ENCODE assay signal across 14 cellular contexts in the genomic region with DNA sequence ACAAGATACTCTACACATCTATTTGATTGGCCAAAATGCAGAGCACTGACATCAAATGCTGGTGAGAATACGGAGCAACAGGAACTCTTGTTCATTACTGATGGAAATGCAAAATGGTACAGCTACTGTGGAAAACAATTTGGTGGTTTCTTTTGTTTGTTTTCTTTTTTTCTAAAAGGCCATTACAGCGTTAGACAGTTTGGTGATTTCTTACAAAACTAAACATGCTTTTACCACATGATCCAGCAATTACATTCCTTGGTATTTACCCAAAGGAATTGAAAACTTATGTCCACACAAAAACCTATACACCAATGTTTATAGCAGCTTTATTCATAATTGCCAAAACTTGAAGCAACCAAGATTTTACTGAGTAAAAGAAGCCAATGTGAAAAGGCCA.
"Had no signal": no experiment of that assay in that cellular context is flagged by ENCODE, and none has a peak within 500 bp of the region (broad histone marks: within the 10 kb centered on the region; RNA-seq: fewer than 3 reads in every experiment).

No MANE protein-coding gene starts in this region.

- H3K4me3 ChIP-seq: lung had no signal

- DNase-seq: activated CD4-positive, alpha-beta T cell treated with anti-CD3 and anti-CD28 coated beads for 48 hours; activated CD4-positive, CD25-positive, alpha-beta regulatory T cell; activated CD8-positive, alpha-beta T cell treated with anti-CD3 and anti-CD28 coated beads, Interleukin-2, amount 10 ng/mL, durations not matched to agents 7 days and 5 days; activated naive CD4-positive, alpha-beta T cell treated with anti-CD3 and anti-CD28 coated beads for 36 hours; activated naive CD8-positive, alpha-beta T cell treated with anti-CD3 and anti-CD28 coated beads, Interleukin-2, amount 50 U/mL, for 24 hours; activated T-cell treated with anti-CD3 and anti-CD28 coated beads, Interleukin-2, amount 50 U/mL, for 24 hours; aorta; effector CD8-positive, alpha-beta T cell; hypothalamus; nephron progenitor cell; nucleus accumbens; stimulated activated CD8-positive, alpha-beta memory T cell treated with anti-CD3 and anti-CD28 coated beads, Interleukin-4, amount 100 ng/mL, for 48 hours; stimulated activated naive CD4-positive, alpha-beta T cell had no signal
